Comparison of ENCODE assay signal across 1 cellular context in the genomic region with DNA sequence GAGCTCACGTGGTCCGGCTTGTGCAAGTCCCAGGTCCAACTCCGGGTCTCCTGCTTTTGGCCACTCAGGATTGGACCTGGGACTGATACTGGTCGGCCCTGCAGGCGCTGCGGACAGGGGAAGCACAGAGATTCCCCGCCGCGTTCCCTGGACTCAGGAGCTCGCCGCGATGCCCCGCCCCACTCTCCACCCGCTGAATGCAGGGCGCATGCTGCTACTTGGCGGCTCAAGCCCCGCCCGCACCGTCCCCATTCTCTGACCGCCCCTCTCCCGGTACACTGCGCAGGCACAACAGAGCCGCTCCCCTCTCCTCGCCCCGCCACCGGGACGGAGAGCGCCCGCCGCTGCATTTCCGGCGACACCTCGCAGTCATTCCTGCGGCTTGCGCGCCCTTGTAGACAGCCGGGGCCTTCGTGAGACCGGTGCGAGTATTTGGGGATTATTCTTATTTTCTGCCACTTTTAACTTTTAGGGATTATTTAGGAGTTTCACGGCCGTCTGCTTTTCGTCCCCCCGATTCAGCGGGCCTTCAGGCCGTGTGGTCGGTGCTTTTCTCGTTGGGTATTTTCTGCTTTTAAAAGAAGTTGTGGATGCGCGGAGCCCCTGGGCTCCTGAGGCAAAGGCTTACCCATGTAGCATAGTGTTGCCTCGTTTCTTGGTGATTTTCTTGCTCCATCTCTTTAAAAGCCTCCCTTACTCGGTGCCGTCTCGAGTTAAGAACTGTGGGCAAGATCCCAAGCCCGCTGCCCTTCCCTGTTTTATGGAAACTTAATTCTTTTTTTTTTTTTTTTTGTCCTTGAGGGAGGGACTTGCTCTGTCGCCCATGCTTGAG.
A peak's percentile ranks its signal among the peaks of the same experiment; 100 is the strongest.
TF ChIP-seq lines count a peak whose summit lies in the region.

A gene (plus strand): TSS at position 251 of the 832 bp plus-strand sequence. CDS start 1,544 bp downstream, outside the sequence.

TF ChIP-seq in HepG2, 621 proteins besides CTCF, POLR2A, EP300 and RAD21 (continued from another document and continues in another):
- TF ChIP-seq, protein P1, sequence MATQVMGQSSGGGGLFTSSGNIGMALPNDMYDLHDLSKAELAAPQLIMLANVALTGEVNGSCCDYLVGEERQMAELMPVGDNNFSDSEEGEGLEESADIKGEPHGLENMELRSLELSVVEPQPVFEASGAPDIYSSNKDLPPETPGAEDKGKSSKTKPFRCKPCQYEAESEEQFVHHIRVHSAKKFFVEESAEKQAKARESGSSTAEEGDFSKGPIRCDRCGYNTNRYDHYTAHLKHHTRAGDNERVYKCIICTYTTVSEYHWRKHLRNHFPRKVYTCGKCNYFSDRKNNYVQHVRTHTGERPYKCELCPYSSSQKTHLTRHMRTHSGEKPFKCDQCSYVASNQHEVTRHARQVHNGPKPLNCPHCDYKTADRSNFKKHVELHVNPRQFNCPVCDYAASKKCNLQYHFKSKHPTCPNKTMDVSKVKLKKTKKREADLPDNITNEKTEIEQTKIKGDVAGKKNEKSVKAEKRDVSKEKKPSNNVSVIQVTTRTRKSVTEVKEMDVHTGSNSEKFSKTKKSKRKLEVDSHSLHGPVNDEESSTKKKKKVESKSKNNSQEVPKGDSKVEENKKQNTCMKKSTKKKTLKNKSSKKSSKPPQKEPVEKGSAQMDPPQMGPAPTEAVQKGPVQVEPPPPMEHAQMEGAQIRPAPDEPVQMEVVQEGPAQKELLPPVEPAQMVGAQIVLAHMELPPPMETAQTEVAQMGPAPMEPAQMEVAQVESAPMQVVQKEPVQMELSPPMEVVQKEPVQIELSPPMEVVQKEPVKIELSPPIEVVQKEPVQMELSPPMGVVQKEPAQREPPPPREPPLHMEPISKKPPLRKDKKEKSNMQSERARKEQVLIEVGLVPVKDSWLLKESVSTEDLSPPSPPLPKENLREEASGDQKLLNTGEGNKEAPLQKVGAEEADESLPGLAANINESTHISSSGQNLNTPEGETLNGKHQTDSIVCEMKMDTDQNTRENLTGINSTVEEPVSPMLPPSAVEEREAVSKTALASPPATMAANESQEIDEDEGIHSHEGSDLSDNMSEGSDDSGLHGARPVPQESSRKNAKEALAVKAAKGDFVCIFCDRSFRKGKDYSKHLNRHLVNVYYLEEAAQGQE (IDR thresholded peaks at IDR 0.05; ENCODE audit: borderline replicate concordance in 1 of 2, low read depth in 1 of 2, low read length in 2 of 2) = peak in 1 of 2 experiments; percentile 62; a peak in 1 of 4 replicates
- TF ChIP-seq HIVEP1 (CRISPR knock-in tag; IDR thresholded peaks at IDR 0.05) (peak; percentile 98), KLF9 (CRISPR knock-in tag; IDR thresholded peaks at IDR 0.05; ENCODE audit: low read depth) (peak; percentile 92; the same call in 1 of the 2 replicates), XBP1 (CRISPR knock-in tag; IDR thresholded peaks at IDR 0.05) (no peak; the same call in 1 of the 2 replicates), NFKB2 (CRISPR knock-in tag; IDR thresholded peaks at IDR 0.05; ENCODE audit: borderline replicate concordance) (peak; percentile 98), GZF1 (CRISPR knock-in tag; IDR thresholded peaks at IDR 0.05) (peak; percentile 93), CEBPB (IDR thresholded peaks at IDR 0.05; ENCODE audit: borderline replicate concordance, low read depth, low read length) (peak; percentile 97), NFRKB (IDR thresholded peaks at IDR 0.05) (no peak), GLI4 (CRISPR knock-in tag; IDR thresholded peaks at IDR 0.05; ENCODE audit: borderline replicate concordance) (0 out of 2 replicates have a peak, but pooled peaks have one; percentile 56), HMG20B (CRISPR knock-in tag; conservative IDR thresholded peaks at IDR 0.05) (no peak; the same call in 1 of the 2 replicates), NR3C1 (CRISPR knock-in tag; IDR thresholded peaks at IDR 0.05) (no peak), SRY (CRISPR knock-in tag; IDR thresholded peaks at IDR 0.05) (peak; percentile 66), TGIF2 (CRISPR knock-in tag; IDR thresholded peaks at IDR 0.05) (peak; percentile 23; the same call in 1 of the 2 replicates), NAIF1 (CRISPR knock-in tag; IDR thresholded peaks at IDR 0.05; ENCODE audit: borderline replicate concordance) (peak; percentile 95), ZNF660 (CRISPR knock-in tag; IDR thresholded peaks at IDR 0.05; ENCODE audit: borderline replicate concordance, low read depth) (no peak; the same call in 1 of the 2 replicates), FOSL1 (CRISPR knock-in tag; IDR thresholded peaks at IDR 0.05; ENCODE audit: borderline replicate concordance) (no peak), ZNF484 (CRISPR knock-in tag; IDR thresholded peaks at IDR 0.05; ENCODE audit: borderline replicate concordance, low read depth) (no peak), ZNF569 (CRISPR knock-in tag; IDR thresholded peaks at IDR 0.05; ENCODE audit: borderline replicate concordance) (no peak; the same call in 1 of the 2 replicates), HOXA5 (CRISPR knock-in tag; IDR thresholded peaks at IDR 0.05) (peak; percentile 87), FOXC1 (CRISPR knock-in tag; IDR thresholded peaks at IDR 0.05; ENCODE audit: borderline replicate concordance) (peak; percentile 91), ZIK1 (CRISPR knock-in tag; IDR thresholded peaks at IDR 0.05; ENCODE audit: borderline replicate concordance, low read depth) (peak; percentile 89), ZNF326 (CRISPR knock-in tag; IDR thresholded peaks at IDR 0.05; ENCODE audit: borderline replicate concordance) (no peak), ZNF782 (CRISPR knock-in tag; IDR thresholded peaks at IDR 0.05; ENCODE audit: borderline replicate concordance) (peak; percentile 95; the same call in 1 of the 2 replicates), ZNF510 (CRISPR knock-in tag; IDR thresholded peaks at IDR 0.05; ENCODE audit: low read depth) (peak; percentile 96), NFYB (CRISPR knock-in tag; IDR thresholded peaks at IDR 0.05) (peak; percentile 60), ZSCAN25 (CRISPR knock-in tag; IDR thresholded peaks at IDR 0.05) (peak; percentile 84), ZNF383 (CRISPR knock-in tag; IDR thresholded peaks at IDR 0.05; ENCODE audit: borderline replicate concordance) (0 out of 2 replicates have a peak, but pooled peaks have one; percentile 85), AKAP8 (CRISPR knock-in tag; IDR thresholded peaks at IDR 0.05) (peak; percentile 22; the same call in 1 of the 2 replicates), PTBP1 (IDR thresholded peaks at IDR 0.05; ENCODE audit: low read depth, low read length, poor library complexity, severe bottlenecking) (peak; percentile 53), ZNF251 (CRISPR knock-in tag; IDR thresholded peaks at IDR 0.05) (no peak), ZBTB7A (CRISPR knock-in tag; IDR thresholded peaks at IDR 0.05) (peak; percentile 40; the same call in 1 of the 2 replicates), ZNF20 (CRISPR knock-in tag; IDR thresholded peaks at IDR 0.05) (no peak), GFI1 (CRISPR knock-in tag; IDR thresholded peaks at IDR 0.05; ENCODE audit: borderline replicate concordance) (peak; percentile 91)
- TF ChIP-seq, protein P2, sequence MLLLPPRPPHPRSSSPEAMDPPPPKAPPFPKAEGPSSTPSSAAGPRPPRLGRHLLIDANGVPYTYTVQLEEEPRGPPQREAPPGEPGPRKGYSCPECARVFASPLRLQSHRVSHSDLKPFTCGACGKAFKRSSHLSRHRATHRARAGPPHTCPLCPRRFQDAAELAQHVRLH (CRISPR knock-in tag; IDR thresholded peaks at IDR 0.05; ENCODE audit: borderline replicate concordance, low read depth) = peak; percentile 86; the same call in 1 of the 2 replicates
- TF ChIP-seq, protein P3, sequence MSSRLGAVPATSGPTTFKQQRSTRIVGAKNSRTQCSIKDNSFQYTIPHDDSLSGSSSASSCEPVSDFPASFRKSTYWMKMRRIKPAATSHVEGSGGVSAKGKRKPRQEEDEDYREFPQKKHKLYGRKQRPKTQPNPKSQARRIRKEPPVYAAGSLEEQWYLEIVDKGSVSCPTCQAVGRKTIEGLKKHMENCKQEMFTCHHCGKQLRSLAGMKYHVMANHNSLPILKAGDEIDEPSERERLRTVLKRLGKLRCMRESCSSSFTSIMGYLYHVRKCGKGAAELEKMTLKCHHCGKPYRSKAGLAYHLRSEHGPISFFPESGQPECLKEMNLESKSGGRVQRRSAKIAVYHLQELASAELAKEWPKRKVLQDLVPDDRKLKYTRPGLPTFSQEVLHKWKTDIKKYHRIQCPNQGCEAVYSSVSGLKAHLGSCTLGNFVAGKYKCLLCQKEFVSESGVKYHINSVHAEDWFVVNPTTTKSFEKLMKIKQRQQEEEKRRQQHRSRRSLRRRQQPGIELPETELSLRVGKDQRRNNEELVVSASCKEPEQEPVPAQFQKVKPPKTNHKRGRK (CRISPR knock-in tag; IDR thresholded peaks at IDR 0.05) = no peak
- TF ChIP-seq, protein P4, sequence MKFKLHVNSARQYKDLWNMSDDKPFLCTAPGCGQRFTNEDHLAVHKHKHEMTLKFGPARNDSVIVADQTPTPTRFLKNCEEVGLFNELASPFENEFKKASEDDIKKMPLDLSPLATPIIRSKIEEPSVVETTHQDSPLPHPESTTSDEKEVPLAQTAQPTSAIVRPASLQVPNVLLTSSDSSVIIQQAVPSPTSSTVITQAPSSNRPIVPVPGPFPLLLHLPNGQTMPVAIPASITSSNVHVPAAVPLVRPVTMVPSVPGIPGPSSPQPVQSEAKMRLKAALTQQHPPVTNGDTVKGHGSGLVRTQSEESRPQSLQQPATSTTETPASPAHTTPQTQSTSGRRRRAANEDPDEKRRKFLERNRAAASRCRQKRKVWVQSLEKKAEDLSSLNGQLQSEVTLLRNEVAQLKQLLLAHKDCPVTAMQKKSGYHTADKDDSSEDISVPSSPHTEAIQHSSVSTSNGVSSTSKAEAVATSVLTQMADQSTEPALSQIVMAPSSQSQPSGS (CRISPR knock-in tag; IDR thresholded peaks at IDR 0.05) = peak; percentile 72; the same call in 1 of the 2 replicates
- TF ChIP-seq, protein P5, sequence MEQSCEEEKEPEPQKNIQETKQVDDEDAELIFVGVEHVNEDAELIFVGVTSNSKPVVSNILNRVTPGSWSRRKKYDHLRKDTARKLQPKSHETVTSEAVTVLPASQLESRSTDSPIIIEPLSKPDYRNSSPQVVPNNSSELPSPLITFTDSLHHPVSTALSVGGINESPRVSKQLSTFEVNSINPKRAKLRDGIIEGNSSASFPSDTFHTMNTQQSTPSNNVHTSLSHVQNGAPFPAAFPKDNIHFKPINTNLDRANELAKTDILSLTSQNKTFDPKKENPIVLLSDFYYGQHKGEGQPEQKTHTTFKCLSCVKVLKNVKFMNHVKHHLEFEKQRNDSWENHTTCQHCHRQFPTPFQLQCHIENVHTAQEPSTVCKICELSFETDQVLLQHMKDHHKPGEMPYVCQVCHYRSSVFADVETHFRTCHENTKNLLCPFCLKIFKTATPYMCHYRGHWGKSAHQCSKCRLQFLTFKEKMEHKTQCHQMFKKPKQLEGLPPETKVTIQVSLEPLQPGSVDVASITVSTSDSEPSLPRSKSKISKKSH (CRISPR knock-in tag; IDR thresholded peaks at IDR 0.05; ENCODE audit: borderline replicate concordance) = peak; percentile 96; the same call in 1 of the 2 replicates
- TF ChIP-seq, protein P6, sequence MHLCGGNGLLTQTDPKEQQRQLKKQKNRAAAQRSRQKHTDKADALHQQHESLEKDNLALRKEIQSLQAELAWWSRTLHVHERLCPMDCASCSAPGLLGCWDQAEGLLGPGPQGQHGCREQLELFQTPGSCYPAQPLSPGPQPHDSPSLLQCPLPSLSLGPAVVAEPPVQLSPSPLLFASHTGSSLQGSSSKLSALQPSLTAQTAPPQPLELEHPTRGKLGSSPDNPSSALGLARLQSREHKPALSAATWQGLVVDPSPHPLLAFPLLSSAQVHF (CRISPR knock-in tag; IDR thresholded peaks at IDR 0.05) = 0 out of 2 replicates have a peak, but pooled peaks have one; percentile 70
- TF ChIP-seq, protein P7, sequence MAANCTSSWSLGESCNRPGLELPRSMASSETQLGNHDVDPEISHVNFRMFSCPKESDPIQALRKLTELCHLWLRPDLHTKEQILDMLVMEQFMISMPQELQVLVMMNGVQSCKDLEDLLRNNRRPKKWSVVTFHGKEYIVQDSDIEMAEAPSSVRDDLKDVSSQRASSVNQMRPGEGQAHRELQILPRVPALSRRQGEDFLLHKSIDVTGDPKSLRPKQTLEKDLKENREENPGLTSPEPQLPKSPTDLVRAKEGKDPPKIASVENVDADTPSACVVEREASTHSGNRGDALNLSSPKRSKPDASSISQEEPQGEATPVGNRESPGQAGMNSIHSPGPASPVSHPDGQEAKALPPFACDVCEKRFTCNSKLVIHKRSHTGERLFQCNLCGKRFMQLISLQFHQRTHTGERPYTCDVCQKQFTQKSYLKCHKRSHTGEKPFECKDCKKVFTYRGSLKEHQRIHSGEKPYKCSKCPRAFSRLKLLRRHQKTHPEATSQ (CRISPR knock-in tag; IDR thresholded peaks at IDR 0.05; ENCODE audit: borderline replicate concordance) = 0 out of 2 replicates have a peak, but pooled peaks have one; percentile 32
- TF ChIP-seq, protein P8, sequence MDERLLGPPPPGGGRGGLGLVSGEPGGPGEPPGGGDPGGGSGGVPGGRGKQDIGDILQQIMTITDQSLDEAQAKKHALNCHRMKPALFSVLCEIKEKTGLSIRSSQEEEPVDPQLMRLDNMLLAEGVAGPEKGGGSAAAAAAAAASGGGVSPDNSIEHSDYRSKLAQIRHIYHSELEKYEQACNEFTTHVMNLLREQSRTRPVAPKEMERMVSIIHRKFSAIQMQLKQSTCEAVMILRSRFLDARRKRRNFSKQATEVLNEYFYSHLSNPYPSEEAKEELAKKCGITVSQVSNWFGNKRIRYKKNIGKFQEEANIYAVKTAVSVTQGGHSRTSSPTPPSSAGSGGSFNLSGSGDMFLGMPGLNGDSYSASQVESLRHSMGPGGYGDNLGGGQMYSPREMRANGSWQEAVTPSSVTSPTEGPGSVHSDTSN (CRISPR knock-in tag; IDR thresholded peaks at IDR 0.05) = no peak
- TF ChIP-seq, protein P9, sequence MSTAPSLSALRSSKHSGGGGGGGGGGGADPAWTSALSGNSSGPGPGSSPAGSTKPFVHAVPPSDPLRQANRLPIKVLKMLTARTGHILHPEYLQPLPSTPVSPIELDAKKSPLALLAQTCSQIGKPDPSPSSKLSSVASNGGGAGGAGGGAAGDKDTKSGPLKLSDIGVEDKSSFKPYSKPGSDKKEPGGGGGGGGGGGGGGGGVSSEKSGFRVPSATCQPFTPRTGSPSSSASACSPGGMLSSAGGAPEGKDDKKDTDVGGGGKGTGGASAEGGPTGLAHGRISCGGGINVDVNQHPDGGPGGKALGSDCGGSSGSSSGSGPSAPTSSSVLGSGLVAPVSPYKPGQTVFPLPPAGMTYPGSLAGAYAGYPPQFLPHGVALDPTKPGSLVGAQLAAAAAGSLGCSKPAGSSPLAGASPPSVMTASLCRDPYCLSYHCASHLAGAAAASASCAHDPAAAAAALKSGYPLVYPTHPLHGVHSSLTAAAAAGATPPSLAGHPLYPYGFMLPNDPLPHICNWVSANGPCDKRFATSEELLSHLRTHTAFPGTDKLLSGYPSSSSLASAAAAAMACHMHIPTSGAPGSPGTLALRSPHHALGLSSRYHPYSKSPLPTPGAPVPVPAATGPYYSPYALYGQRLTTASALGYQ (CRISPR knock-in tag; IDR thresholded peaks at IDR 0.05) = peak; percentile 63
